Comparison of ENCODE assay signal across 8 cellular contexts in genomic region chr14:53539489-53540126, GRCh38.
DNase-seq lines count a peak whose midpoint lies in the region; ATAC-seq and TF ChIP-seq lines count a peak whose summit lies in the region.

No MANE protein-coding gene starts in this region.

- H3K9me3 ChIP-seq in DOHH2 (ENCODE audit: control insufficient read depth, insufficient read depth, low read length) = no peaks in the 10 kb centered on the region
- no peaks in the 10 kb centered on the region for H3K9me3 ChIP-seq in SJCRH30 (replicated peaks)
- H3K9me3 ChIP-seq in body of pancreas = no peaks in the 10 kb centered on the region
- no peaks in the 10 kb centered on the region for H3K9me3 ChIP-seq in spleen

- H3K4me3 ChIP-seq in DOHH2 (ENCODE audit: low read length) (no peak overlapping the region), SJCRH30 (no peak overlapping the region), body of pancreas (no peak overlapping the region), spleen (no peak overlapping the region)

- TF ChIP-seq POLR2A in body of pancreas (IDR thresholded peaks at IDR 0.05) (no peak), spleen (IDR thresholded peaks at IDR 0.05) (no peak)

- TF ChIP-seq CTCF in DOHH2 (IDR thresholded peaks at IDR 0.05; ENCODE audit: low read depth, low read length, poor library complexity, severe bottlenecking) (peak; percentile 87), body of pancreas (IDR thresholded peaks at IDR 0.05) (peak; percentile 66 to 87 (median 83)), spleen (IDR thresholded peaks at IDR 0.05 in 8 of 11, conservative IDR thresholded peaks at IDR 0.05 in 3 of 11) (peak; percentile 34 to 84 (median 71))

- H3K4me1 ChIP-seq in DOHH2 (ENCODE audit: control insufficient read depth, low read length) (peaks cover 8% of the 10 kb centered on the region), SJCRH30 (peaks cover 29% of the 10 kb centered on the region), body of pancreas (no peaks in the 10 kb centered on the region), spleen (peaks cover 0 to 8% (median 0%) of the 10 kb centered on the region in 6 donors)

- H3K9me2 ChIP-seq in DOHH2 (replicated peaks; ENCODE audit: control insufficient read depth, low read length) = no peaks in the 10 kb centered on the region

- H3K27ac ChIP-seq in DOHH2 (ENCODE audit: low read depth, low read length) (no peak overlapping the region), SJCRH30 (peak overlapping the region; percentile 29), body of pancreas (peak overlapping the region in 1 of 4 donors; percentile 7), spleen (no peak overlapping the region)

- no peaks in the 10 kb centered on the region for H3F3A ChIP-seq in DOHH2 (ENCODE audit: control insufficient read depth, insufficient read depth)

- H3K79me2 ChIP-seq in DOHH2 (ENCODE audit: control insufficient read depth, low read length) = no peaks in the 10 kb centered on the region

- peak; percentile 74 for ATAC-seq in GM21529 (IDR thresholded peaks at IDR 0.05; ENCODE audit: unreplicated experiment)
- peak; percentile 77 for ATAC-seq in body of pancreas
- ATAC-seq in GM19455 (IDR thresholded peaks at IDR 0.05; ENCODE audit: unreplicated experiment) = no peak

- 35 to 53% methylated on average over 5 of the region's 5 CpGs for WGBS in body of pancreas, 2 donors
- whole genome bisulfite sequencing in spleen, 5 donors = 45 to 51% (median 48%) methylated on average over 5 of the region's 5 CpGs

- H3K4me2 ChIP-seq in DOHH2 (ENCODE audit: low read length) = no peak overlapping the region

- H3K27me3 ChIP-seq in DOHH2 (ENCODE audit: control insufficient read depth, low read length) = no peaks in the 10 kb centered on the region
- H3K27me3 ChIP-seq in SJCRH30 = no peaks in the 10 kb centered on the region
- H3K27me3 ChIP-seq in body of pancreas = no peaks in the 10 kb centered on the region
- H3K27me3 ChIP-seq in spleen (replicated peaks in 1 of 7) = peaks cover 0 to 3% (median 0%) of the 10 kb centered on the region in 7 donors

- intact Hi-C loops in body of pancreas (cut with DNase I) = loop anchor here (5.0 kb wide), 1 partner anchor 633 kb away; no protein-coding TSS in a partner anchor
- intact Hi-C loops in spleen (cut with DNase I; ENCODE audit: low total_unique reads) = loop anchor here (10.0 kb wide), 1 partner anchor 805 kb away; no protein-coding TSS in a partner anchor

- H4K20me1 ChIP-seq in DOHH2 (ENCODE audit: control insufficient read depth, insufficient read depth, low read depth, low read length) = no peaks in the 10 kb centered on the region

- H3K36me3 ChIP-seq in DOHH2 (ENCODE audit: control insufficient read depth, low read length) = no peaks in the 10 kb centered on the region
- H3K36me3 ChIP-seq in SJCRH30 = no peaks in the 10 kb centered on the region
- no peaks in the 10 kb centered on the region for H3K36me3 ChIP-seq in body of pancreas (replicated peaks in 1 of 2; ENCODE audit: insufficient read depth in 1 of 2, low read depth in 2 of 2)
- no peaks in the 10 kb centered on the region for H3K36me3 ChIP-seq in spleen

- DNase-seq in Kasumi-1 (lab: John Stamatoyannopoulos, UW) (peak; percentile 54 to 69), SJCRH30 (peak; percentile 81 to 94), body of pancreas (peak; percentile 74 to 77 (median 76)), iPS-NIHi11 (ENCODE audit: low spot score) (peak; percentile 72), spleen (peak; percentile 74)
